12 cellular contexts compared by ENCODE assay signal in genomic region chr2:216004408-216005283, GRCh38. TPM values are rescaled to one million over a fixed set of nuclear protein-coding genes. Genes with fewer than 3 reads are reported as not detected.
DNase-seq lines count a peak whose midpoint lies in the region; ATAC-seq, FAIRE-seq and TF ChIP-seq lines count a peak whose summit lies in the region.
"Had no signal": no experiment of that assay in that cellular context is flagged by ENCODE, and none has a peak within 500 bp of the region (broad histone marks: within the 10 kb centered on the region; RNA-seq: fewer than 3 reads in every experiment).

No MANE protein-coding gene starts in this region.

- H3K9me3 ChIP-seq in small intestine (ENCODE audit: control insufficient read depth, low read depth) = no peaks in the 10 kb centered on the region

- peak overlapping the region; percentile 55 for H3K4me3 Mint-ChIP-seq in activated naive CD8-positive, alpha-beta T cell treated with anti-CD3 and anti-CD28 coated beads, Interleukin-2, amount 50 U/mL, for 24 hours
- H3K4me3 Mint-ChIP-seq: nephron progenitor cell had no signal

- no peaks in the 10 kb centered on the region for H3K9me3 Mint-ChIP-seq in activated naive CD8-positive, alpha-beta T cell treated with anti-CD3 and anti-CD28 coated beads, Interleukin-2, amount 50 U/mL, for 24 hours
- H3K9me3 Mint-ChIP-seq: nephron progenitor cell had no signal

- no peak for TF ChIP-seq CTCF in dorsolateral prefrontal cortex (IDR thresholded peaks at IDR 0.05 in 54 of 56, conservative IDR thresholded peaks at IDR 0.05 in 2 of 56; ENCODE audit: low read depth in 1 of 56, partially characterized antibody in 56 of 56)

- DNase-seq in GM12892 (ENCODE audit: insufficient read length) (no peak), NCI-H1436 treated with DMSO at 0.1 percent for 48 hours (lab: John Stamatoyannopoulos, UW) (no peak), small intestine (no peak), NCI-H2227 treated with DMSO at 0.1 percent for 48 hours (lab: John Stamatoyannopoulos, UW) (no peak), dorsolateral prefrontal cortex (no peak)
- peak; percentile 24 for DNase-seq in activated naive CD8-positive, alpha-beta T cell treated with anti-CD3 and anti-CD28 coated beads, Interleukin-2, amount 50 U/mL, for 24 hours
- DNase-seq: DMS79 treated with DMSO at 0.1 percent for 48 hours, MM.1S, nephron progenitor cell had no signal

- intact Hi-C loops in dorsolateral prefrontal cortex (cut with DNase I) = no loop called here

- peak overlapping the region; percentile 84 for H3K27ac Mint-ChIP-seq in activated naive CD8-positive, alpha-beta T cell treated with anti-CD3 and anti-CD28 coated beads, Interleukin-2, amount 50 U/mL, for 24 hours
- H3K27ac Mint-ChIP-seq: nephron progenitor cell had no signal

- FAIRE-seq in GM12892 (lab: Jason Lieb, UNC) = peak; percentile 53
- no peak for FAIRE-seq in small intestine (lab: Jason Lieb, UNC)
- FAIRE-seq: H54 had no signal

- H3K27ac ChIP-seq in small intestine (ENCODE audit: low read depth in 1 of 2, low read length in 1 of 2) = no peak overlapping the region
- peak overlapping the region in 3 of 59 donors; percentile 2 to 34 (median 9) for H3K27ac ChIP-seq in dorsolateral prefrontal cortex

- peaks cover 59% of the 10 kb centered on the region for H3K4me1 Mint-ChIP-seq in activated naive CD8-positive, alpha-beta T cell treated with anti-CD3 and anti-CD28 coated beads, Interleukin-2, amount 50 U/mL, for 24 hours

- H3K4me1 ChIP-seq in small intestine (ENCODE audit: control insufficient read depth in 2 of 2, insufficient read depth in 1 of 2, low read depth in 1 of 2, low read length in 1 of 2) = no peaks in the 10 kb centered on the region

- H3K4me3 ChIP-seq in small intestine (ENCODE audit: low read depth in 1 of 2, low read length in 2 of 2) (no peak overlapping the region), dorsolateral prefrontal cortex (no peak overlapping the region)

- no peaks in the 10 kb centered on the region for H3K36me3 ChIP-seq in small intestine (ENCODE audit: control insufficient read depth in 2 of 2, insufficient read depth in 2 of 2, low read length in 2 of 2)

- ATAC-seq in GM19463 (IDR thresholded peaks at IDR 0.05; ENCODE audit: unreplicated experiment) = peak; percentile 23
- ATAC-seq in HG03342 (IDR thresholded peaks at IDR 0.05; ENCODE audit: unreplicated experiment) = peak; percentile 28
- ATAC-seq in activated naive CD8-positive, alpha-beta T cell treated with anti-CD3 and anti-CD28 coated beads, Interleukin-2, amount 50 U/mL, for 24 hours = peak; percentile 60

- WGBS in small intestine, 3 donors = 83 to 91% (median 83%) methylated on average over 6 of the region's 6 CpGs

- H3K27me3 Mint-ChIP-seq in activated naive CD8-positive, alpha-beta T cell treated with anti-CD3 and anti-CD28 coated beads, Interleukin-2, amount 50 U/mL, for 24 hours = no peaks in the 10 kb centered on the region

- no peak for TF ChIP-seq POLR2A in GM12892 (IDR thresholded peaks at IDR 0.05; ENCODE audit: low read depth, low read length)

- no peaks in the 10 kb centered on the region for H3K27me3 ChIP-seq in small intestine (ENCODE audit: control insufficient read depth in 2 of 2, insufficient read depth in 2 of 2, low read length in 2 of 2)
- no peaks in the 10 kb centered on the region for H3K27me3 ChIP-seq in dorsolateral prefrontal cortex

- peaks cover 2% of the 10 kb centered on the region for H3K36me3 Mint-ChIP-seq in activated naive CD8-positive, alpha-beta T cell treated with anti-CD3 and anti-CD28 coated beads, Interleukin-2, amount 50 U/mL, for 24 hours (ENCODE audit: low read depth)

RNA-seq across cellular contexts. Expression of gene MREG, which starts 8.7 kb away (rescaled TPM):
- polyA plus RNA-seq in GM12892 (2012; ENCODE audit: missing spikeins) = 34.5 TPM
- 1 to 10 TPM; 1.9 to 6.9 (median 2.8) TPM for polyA plus RNA-seq in small intestine
- total RNA-seq in dorsolateral prefrontal cortex = 10 to 100 TPM in 111 of 120 experiments, 1 to 10 TPM in 9; 6.1 to 26.4 (median 14.7) TPM
